Comparison of ENCODE assay signal across 8 cellular contexts in the genomic region with DNA sequence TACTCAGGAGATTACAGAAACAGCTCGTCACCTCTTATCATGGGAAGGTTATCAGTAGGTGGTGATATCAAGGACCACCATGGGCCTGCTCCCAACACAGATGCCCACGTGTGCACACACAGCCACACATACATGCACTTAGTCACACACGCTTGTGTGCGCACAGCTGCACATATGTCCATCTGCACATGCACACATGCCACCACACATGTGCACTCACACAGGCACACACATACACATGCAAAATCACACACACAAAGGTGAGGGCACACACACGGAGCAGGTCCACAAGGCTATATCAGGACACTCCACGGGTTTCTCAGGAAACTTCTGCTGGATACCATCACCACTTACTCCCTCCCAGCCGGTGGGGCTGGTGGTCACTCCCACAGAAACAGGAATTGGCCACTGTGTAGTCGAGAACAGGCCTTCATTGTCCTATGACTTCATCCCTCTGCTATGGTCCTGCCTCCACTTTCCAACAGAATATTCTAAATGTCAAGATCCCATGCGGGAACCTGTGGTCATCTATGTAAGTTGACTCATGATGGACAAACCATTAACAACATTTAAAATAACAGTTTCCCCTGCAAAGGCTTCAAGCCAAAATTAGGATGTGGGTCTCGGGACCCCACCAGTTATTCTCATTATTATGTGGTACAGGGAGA. TPM values are rescaled to one million over a fixed set of nuclear protein-coding genes. Genes with fewer than 3 reads are reported as not detected.
DNase-seq lines count a peak whose midpoint lies in the region; ATAC-seq, FAIRE-seq and TF ChIP-seq lines count a peak whose summit lies in the region.

No MANE protein-coding gene starts in this region.

- H3K4me3 ChIP-seq in cardiac fibroblast (replicated peaks in 1 of 2; ENCODE audit: low read depth in 2 of 2, low read length in 2 of 2): peak overlapping the region in 1 of 2 donors; percentile 19

- peaks cover 0 to 16% (median 7%) of the 10 kb centered on the region in 7 donors for H3K9me3 Mint-ChIP-seq in naive B cell

- peak overlapping the region; percentile 64 to 99 (median 93) for H3K4me3 Mint-ChIP-seq in naive B cell

- ATAC-seq in naive B cell (ENCODE audit: low read depth in 2 of 2) (no peak), GM21723 (IDR thresholded peaks at IDR 0.05; ENCODE audit: unreplicated experiment) (no peak), GM18505 (IDR thresholded peaks at IDR 0.05; ENCODE audit: unreplicated experiment) (no peak)

- H3K4me1 Mint-ChIP-seq in naive B cell: peaks cover 61 to 90% (median 87%) of the 10 kb centered on the region in 3 donors

- DNase-seq in AG08396 (ENCODE audit: low spot score) (peak; percentile 79), HTR-8/SVneo (ENCODE audit: insufficient read length, low spot score) (no peak), cardiac fibroblast (ENCODE audit: low read depth in 2 of 2) (peak; percentile 69 to 87), naive B cell (no peak), OCI-M1 (lab: John Stamatoyannopoulos, UW) (no peak), NCI-H748 treated with DMSO at 0.1 percent for 48 hours (lab: John Stamatoyannopoulos, UW) (no peak)

- TF ChIP-seq CTCF in cardiac fibroblast (IDR thresholded peaks at IDR 0.05; ENCODE audit: low read depth, low read length): no peak

- H3K27ac Mint-ChIP-seq in naive B cell: peak overlapping the region in 5 of 6 donors; percentile 29 to 85 (median 67)

- peaks cover 0 to 4% (median 0%) of the 10 kb centered on the region in 3 donors for H3K27me3 Mint-ChIP-seq in naive B cell

- FAIRE-seq in HTR-8/SVneo (lab: Jason Lieb, UNC): peak; percentile 80

- peaks cover 13 to 16% of the 10 kb centered on the region in 2 donors for H3K36me3 Mint-ChIP-seq in naive B cell

- no peak for TF ChIP-seq POLR2A in GM18505 (IDR thresholded peaks at IDR 0.05; ENCODE audit: borderline replicate concordance, extremely low read depth, insufficient read depth, insufficient read length)

RNA-seq across cellular contexts. Expression of a gene that starts 2.2 kb away (rescaled TPM):
- polyA plus RNA-seq in naive B cell (ENCODE audit: low read depth in 6 of 6): 10 to 100 TPM; 22.2 to 67.0 (median 42.5) TPM

RNA-seq across cellular contexts. Expression of a gene that starts 42.8 kb away (rescaled TPM):
- under 1 TPM in 5 of 6 donors, not detected in 1; 0.04 to 0.88 (median 0.56) TPM for polyA plus RNA-seq in naive B cell (ENCODE audit: low read depth in 6 of 6)

RNA-seq across cellular contexts. Expression of a gene that starts 56.5 kb away (rescaled TPM):
- 10 to 100 TPM; 34.7 to 67.8 (median 46.3) TPM for polyA plus RNA-seq in naive B cell (ENCODE audit: low read depth in 6 of 6)

Comparison
In these comparisons a context has a peak if more than half of its experiments do, and no peak if none do; other contexts are left out.
1. DNase-seq: peak in AG08396 (single experiment) and cardiac fibroblast (2 of 2); none in HTR-8/SVneo (single experiment), naive B cell (single experiment), OCI-M1 (single experiment) and NCI-H748 treated with DMSO at 0.1 percent for 48 hours (single experiment).